ENCODE assay signal across 16 cellular contexts in genomic region chr22:49331878-49332277, GRCh38.
DNase-seq lines count a peak whose midpoint lies in the region; ATAC-seq and TF ChIP-seq lines count a peak whose summit lies in the region.
"Had no signal": no experiment of that assay in that cellular context is flagged by ENCODE, and none has a peak within 500 bp of the region (broad histone marks: within the 10 kb centered on the region; RNA-seq: fewer than 3 reads in every experiment).

No MANE protein-coding gene starts in this region.

- intact Hi-C loops in spleen (cut with DNase I; ENCODE audit: low total_unique reads): no loop called here

- H3K27ac ChIP-seq in spleen: no peak overlapping the region

- peaks cover 0 to 51% (median 0%) of the 10 kb centered on the region in 7 donors for H3K27me3 ChIP-seq in spleen (replicated peaks in 1 of 7)

- H3K9me3 Mint-ChIP-seq in activated CD8-positive, alpha-beta memory T cell treated with anti-CD3 and anti-CD28 coated beads, Interleukin-2, amount 10 ng/mL, durations not matched to agents 7 days and 5 days (ENCODE audit: low read depth): no peaks in the 10 kb centered on the region

- no peak overlapping the region for H3K4me3 ChIP-seq in spleen
- H3K4me3 ChIP-seq: GM23338, K562 had no signal

- H3K4me3 Mint-ChIP-seq in activated CD8-positive, alpha-beta memory T cell treated with anti-CD3 and anti-CD28 coated beads, Interleukin-2, amount 10 ng/mL, durations not matched to agents 7 days and 5 days: no peak overlapping the region
- H3K4me3 Mint-ChIP-seq: GM23338 had no signal

- DNase-seq in GM03348 (ENCODE audit: low spot score): peak; percentile 2
- DNase-seq in activated CD8-positive, alpha-beta memory T cell treated with anti-CD3 and anti-CD28 coated beads, Interleukin-2, amount 10 ng/mL, durations not matched to agents 7 days and 5 days: peak; percentile 27
- DNase-seq in left lobe of liver (ENCODE audit: low spot score): peak; percentile 31
- DNase-seq in spleen: peak; percentile 50
- no peak for DNase-seq in RPMI8226
- DNase-seq in NCI-H2029 (lab: John Stamatoyannopoulos, UW): no peak
- DNase-seq in central memory CD4-positive, alpha-beta T cell: no peak
- DNase-seq: AML-193, Caco-2, NCI-H1048, NCI-H1694, NCI-H446, PC-3 had no signal

- no peak overlapping the region for H3K27ac Mint-ChIP-seq in activated CD8-positive, alpha-beta memory T cell treated with anti-CD3 and anti-CD28 coated beads, Interleukin-2, amount 10 ng/mL, durations not matched to agents 7 days and 5 days
- H3K27ac Mint-ChIP-seq: GM23338 had no signal

- TF ChIP-seq POLR2A in spleen (IDR thresholded peaks at IDR 0.05): no peak

- CTCF ChIA-PET in activated CD8-positive, alpha-beta memory T cell treated with anti-CD3 and anti-CD28 coated beads, Interleukin-2, amount 10 ng/mL, durations not matched to agents 7 days and 5 days (lab: Charles Lee): no interaction called here

- H3K4me1 ChIP-seq in spleen: no peaks in the 10 kb centered on the region
- H3K4me1 ChIP-seq: Caco-2 had no signal

- no peaks in the 10 kb centered on the region for H3K36me3 Mint-ChIP-seq in activated CD8-positive, alpha-beta memory T cell treated with anti-CD3 and anti-CD28 coated beads, Interleukin-2, amount 10 ng/mL, durations not matched to agents 7 days and 5 days

- ATAC-seq in activated CD8-positive, alpha-beta memory T cell treated with anti-CD3 and anti-CD28 coated beads, Interleukin-2, amount 10 ng/mL, durations not matched to agents 7 days and 5 days: no peak
- ATAC-seq in left lobe of liver (no peak), HG02885 (IDR thresholded peaks at IDR 0.05; ENCODE audit: poor library complexity, unreplicated experiment) (no peak)
- ATAC-seq: GM23338, K562, PC-3 had no signal

- no peaks in the 10 kb centered on the region for H3K4me1 Mint-ChIP-seq in activated CD8-positive, alpha-beta memory T cell treated with anti-CD3 and anti-CD28 coated beads, Interleukin-2, amount 10 ng/mL, durations not matched to agents 7 days and 5 days

- 78 to 88% (median 85%) methylated on average over 5 to 10 of the region's 10 CpGs for WGBS in spleen, 5 donors

- TF ChIP-seq CTCF in spleen (IDR thresholded peaks at IDR 0.05 in 8 of 11, conservative IDR thresholded peaks at IDR 0.05 in 3 of 11): no peak

- H3K9me3 ChIP-seq in spleen: peaks cover 0 to 16% (median 10%) of the 10 kb centered on the region in 8 donors
- H3K9me3 ChIP-seq: Caco-2 had no signal

- H3K36me3 ChIP-seq in spleen: no peaks in the 10 kb centered on the region

- no peaks in the 10 kb centered on the region for H3K27me3 Mint-ChIP-seq in activated CD8-positive, alpha-beta memory T cell treated with anti-CD3 and anti-CD28 coated beads, Interleukin-2, amount 10 ng/mL, durations not matched to agents 7 days and 5 days

Comparison
In these comparisons a context has a peak if more than half of its experiments do, and no peak if none do; other contexts are left out.
1. DNase-seq: peak in GM03348 (single experiment), activated CD8-positive, alpha-beta memory T cell treated with anti-CD3 and anti-CD28 coated beads, Interleukin-2, amount 10 ng/mL, durations not matched to agents 7 days and 5 days (single experiment), left lobe of liver (single experiment) and spleen (single experiment); none in RPMI8226 (single experiment), NCI-H2029 (single experiment) and central memory CD4-positive, alpha-beta T cell (single experiment).